1 cellular context compared by ENCODE assay signal in genomic region chr20:25173886-25174308, GRCh38.
A peak's percentile ranks its signal among the peaks of the same experiment; 100 is the strongest.
TF ChIP-seq lines count a peak whose summit lies in the region.

No MANE protein-coding gene starts in this region.

TF ChIP-seq in HepG2, 621 proteins besides CTCF, POLR2A, EP300 and RAD21 (continued from another document and continues in another):
- TF ChIP-seq, protein P1, sequence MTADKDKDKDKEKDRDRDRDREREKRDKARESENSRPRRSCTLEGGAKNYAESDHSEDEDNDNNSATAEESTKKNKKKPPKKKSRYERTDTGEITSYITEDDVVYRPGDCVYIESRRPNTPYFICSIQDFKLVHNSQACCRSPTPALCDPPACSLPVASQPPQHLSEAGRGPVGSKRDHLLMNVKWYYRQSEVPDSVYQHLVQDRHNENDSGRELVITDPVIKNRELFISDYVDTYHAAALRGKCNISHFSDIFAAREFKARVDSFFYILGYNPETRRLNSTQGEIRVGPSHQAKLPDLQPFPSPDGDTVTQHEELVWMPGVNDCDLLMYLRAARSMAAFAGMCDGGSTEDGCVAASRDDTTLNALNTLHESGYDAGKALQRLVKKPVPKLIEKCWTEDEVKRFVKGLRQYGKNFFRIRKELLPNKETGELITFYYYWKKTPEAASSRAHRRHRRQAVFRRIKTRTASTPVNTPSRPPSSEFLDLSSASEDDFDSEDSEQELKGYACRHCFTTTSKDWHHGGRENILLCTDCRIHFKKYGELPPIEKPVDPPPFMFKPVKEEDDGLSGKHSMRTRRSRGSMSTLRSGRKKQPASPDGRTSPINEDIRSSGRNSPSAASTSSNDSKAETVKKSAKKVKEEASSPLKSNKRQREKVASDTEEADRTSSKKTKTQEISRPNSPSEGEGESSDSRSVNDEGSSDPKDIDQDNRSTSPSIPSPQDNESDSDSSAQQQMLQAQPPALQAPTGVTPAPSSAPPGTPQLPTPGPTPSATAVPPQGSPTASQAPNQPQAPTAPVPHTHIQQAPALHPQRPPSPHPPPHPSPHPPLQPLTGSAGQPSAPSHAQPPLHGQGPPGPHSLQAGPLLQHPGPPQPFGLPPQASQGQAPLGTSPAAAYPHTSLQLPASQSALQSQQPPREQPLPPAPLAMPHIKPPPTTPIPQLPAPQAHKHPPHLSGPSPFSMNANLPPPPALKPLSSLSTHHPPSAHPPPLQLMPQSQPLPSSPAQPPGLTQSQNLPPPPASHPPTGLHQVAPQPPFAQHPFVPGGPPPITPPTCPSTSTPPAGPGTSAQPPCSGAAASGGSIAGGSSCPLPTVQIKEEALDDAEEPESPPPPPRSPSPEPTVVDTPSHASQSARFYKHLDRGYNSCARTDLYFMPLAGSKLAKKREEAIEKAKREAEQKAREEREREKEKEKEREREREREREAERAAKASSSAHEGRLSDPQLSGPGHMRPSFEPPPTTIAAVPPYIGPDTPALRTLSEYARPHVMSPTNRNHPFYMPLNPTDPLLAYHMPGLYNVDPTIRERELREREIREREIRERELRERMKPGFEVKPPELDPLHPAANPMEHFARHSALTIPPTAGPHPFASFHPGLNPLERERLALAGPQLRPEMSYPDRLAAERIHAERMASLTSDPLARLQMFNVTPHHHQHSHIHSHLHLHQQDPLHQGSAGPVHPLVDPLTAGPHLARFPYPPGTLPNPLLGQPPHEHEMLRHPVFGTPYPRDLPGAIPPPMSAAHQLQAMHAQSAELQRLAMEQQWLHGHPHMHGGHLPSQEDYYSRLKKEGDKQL (CRISPR knock-in tag; IDR thresholded peaks at IDR 0.05; ENCODE audit: low read depth): 0 out of 2 replicates have a peak, but pooled peaks have one; percentile 4
- no peak for TF ChIP-seq IKZF4 (CRISPR knock-in tag; IDR thresholded peaks at IDR 0.05; ENCODE audit: borderline replicate concordance, low read depth, not compliant biosample characterization)
- TF ChIP-seq, protein P2, sequence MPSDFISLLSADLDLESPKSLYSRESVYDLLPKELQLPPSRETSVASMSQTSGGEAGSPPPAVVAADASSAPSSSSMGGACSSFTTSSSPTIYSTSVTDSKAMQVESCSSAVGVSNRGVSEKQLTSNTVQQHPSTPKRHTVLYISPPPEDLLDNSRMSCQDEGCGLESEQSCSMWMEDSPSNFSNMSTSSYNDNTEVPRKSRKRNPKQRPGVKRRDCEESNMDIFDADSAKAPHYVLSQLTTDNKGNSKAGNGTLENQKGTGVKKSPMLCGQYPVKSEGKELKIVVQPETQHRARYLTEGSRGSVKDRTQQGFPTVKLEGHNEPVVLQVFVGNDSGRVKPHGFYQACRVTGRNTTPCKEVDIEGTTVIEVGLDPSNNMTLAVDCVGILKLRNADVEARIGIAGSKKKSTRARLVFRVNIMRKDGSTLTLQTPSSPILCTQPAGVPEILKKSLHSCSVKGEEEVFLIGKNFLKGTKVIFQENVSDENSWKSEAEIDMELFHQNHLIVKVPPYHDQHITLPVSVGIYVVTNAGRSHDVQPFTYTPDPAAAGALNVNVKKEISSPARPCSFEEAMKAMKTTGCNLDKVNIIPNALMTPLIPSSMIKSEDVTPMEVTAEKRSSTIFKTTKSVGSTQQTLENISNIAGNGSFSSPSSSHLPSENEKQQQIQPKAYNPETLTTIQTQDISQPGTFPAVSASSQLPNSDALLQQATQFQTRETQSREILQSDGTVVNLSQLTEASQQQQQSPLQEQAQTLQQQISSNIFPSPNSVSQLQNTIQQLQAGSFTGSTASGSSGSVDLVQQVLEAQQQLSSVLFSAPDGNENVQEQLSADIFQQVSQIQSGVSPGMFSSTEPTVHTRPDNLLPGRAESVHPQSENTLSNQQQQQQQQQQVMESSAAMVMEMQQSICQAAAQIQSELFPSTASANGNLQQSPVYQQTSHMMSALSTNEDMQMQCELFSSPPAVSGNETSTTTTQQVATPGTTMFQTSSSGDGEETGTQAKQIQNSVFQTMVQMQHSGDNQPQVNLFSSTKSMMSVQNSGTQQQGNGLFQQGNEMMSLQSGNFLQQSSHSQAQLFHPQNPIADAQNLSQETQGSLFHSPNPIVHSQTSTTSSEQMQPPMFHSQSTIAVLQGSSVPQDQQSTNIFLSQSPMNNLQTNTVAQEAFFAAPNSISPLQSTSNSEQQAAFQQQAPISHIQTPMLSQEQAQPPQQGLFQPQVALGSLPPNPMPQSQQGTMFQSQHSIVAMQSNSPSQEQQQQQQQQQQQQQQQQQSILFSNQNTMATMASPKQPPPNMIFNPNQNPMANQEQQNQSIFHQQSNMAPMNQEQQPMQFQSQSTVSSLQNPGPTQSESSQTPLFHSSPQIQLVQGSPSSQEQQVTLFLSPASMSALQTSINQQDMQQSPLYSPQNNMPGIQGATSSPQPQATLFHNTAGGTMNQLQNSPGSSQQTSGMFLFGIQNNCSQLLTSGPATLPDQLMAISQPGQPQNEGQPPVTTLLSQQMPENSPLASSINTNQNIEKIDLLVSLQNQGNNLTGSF (CRISPR knock-in tag; IDR thresholded peaks at IDR 0.05): no peak
- TF ChIP-seq DBP (CRISPR knock-in tag; IDR thresholded peaks at IDR 0.05; ENCODE audit: not compliant biosample characterization): no peak
- TF ChIP-seq ESRRA (CRISPR knock-in tag; IDR thresholded peaks at IDR 0.05; ENCODE audit: low read depth): peak; percentile 92
- TF ChIP-seq NR2F1 (CRISPR knock-in tag; IDR thresholded peaks at IDR 0.05): peak; percentile 94 to 99
- TF ChIP-seq ZNF10 (CRISPR knock-in tag; IDR thresholded peaks at IDR 0.05; ENCODE audit: borderline replicate concordance, low read depth): no peak
- no peak for TF ChIP-seq ZNF550 (CRISPR knock-in tag; IDR thresholded peaks at IDR 0.05; ENCODE audit: borderline replicate concordance)
- TF ChIP-seq NFE2L1 (CRISPR knock-in tag; IDR thresholded peaks at IDR 0.05; ENCODE audit: borderline replicate concordance): no peak
- TF ChIP-seq RAD51 (IDR thresholded peaks at IDR 0.05; ENCODE audit: borderline replicate concordance): no peak
- TF ChIP-seq ARHGAP35 (CRISPR knock-in tag; IDR thresholded peaks at IDR 0.05; ENCODE audit: borderline replicate concordance): no peak
- no peak for TF ChIP-seq GLMP (CRISPR knock-in tag; IDR thresholded peaks at IDR 0.05; ENCODE audit: borderline replicate concordance)
- peak; percentile 78 for TF ChIP-seq GATAD2A (CRISPR knock-in tag; IDR thresholded peaks at IDR 0.05)
- TF ChIP-seq NCOR1 (IDR thresholded peaks at IDR 0.05; ENCODE audit: borderline replicate concordance, low read length): peak; percentile 81; the same call in 1 of the 2 replicates
- no peak for TF ChIP-seq ZBTB3 (CRISPR knock-in tag; IDR thresholded peaks at IDR 0.05; ENCODE audit: borderline replicate concordance, low read depth)
- 0 out of 2 replicates have a peak, but pooled peaks have one; percentile 31 for TF ChIP-seq ZNF362 (CRISPR knock-in tag; IDR thresholded peaks at IDR 0.05; ENCODE audit: borderline replicate concordance)
- TF ChIP-seq, protein P3, sequence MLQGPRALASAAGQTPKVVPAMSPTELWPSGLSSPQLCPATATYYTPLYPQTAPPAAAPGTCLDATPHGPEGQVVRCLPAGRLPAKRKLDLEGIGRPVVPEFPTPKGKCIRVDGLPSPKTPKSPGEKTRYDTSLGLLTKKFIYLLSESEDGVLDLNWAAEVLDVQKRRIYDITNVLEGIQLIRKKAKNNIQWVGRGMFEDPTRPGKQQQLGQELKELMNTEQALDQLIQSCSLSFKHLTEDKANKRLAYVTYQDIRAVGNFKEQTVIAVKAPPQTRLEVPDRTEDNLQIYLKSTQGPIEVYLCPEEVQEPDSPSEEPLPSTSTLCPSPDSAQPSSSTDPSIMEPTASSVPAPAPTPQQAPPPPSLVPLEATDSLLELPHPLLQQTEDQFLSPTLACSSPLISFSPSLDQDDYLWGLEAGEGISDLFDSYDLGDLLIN (CRISPR knock-in tag; IDR thresholded peaks at IDR 0.05; ENCODE audit: borderline replicate concordance): no peak
- TF ChIP-seq, protein P4, sequence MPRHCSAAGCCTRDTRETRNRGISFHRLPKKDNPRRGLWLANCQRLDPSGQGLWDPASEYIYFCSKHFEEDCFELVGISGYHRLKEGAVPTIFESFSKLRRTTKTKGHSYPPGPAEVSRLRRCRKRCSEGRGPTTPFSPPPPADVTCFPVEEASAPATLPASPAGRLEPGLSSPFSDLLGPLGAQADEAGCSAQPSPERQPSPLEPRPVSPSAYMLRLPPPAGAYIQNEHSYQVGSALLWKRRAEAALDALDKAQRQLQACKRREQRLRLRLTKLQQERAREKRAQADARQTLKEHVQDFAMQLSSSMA (CRISPR knock-in tag; IDR thresholded peaks at IDR 0.05): no peak
- TF ChIP-seq ZNF713 (CRISPR knock-in tag; IDR thresholded peaks at IDR 0.05): no peak
- TF ChIP-seq ZNF232 (CRISPR knock-in tag; IDR thresholded peaks at IDR 0.05; ENCODE audit: borderline replicate concordance): 0 out of 2 replicates have a peak, but pooled peaks have one; percentile 60
- no peak for TF ChIP-seq ZFP36L1 (CRISPR knock-in tag; IDR thresholded peaks at IDR 0.05)
- TF ChIP-seq SAP130 (CRISPR knock-in tag; IDR thresholded peaks at IDR 0.05; ENCODE audit: low read depth): peak; percentile 79
- TF ChIP-seq ZNF20 (CRISPR knock-in tag; IDR thresholded peaks at IDR 0.05): no peak
- TF ChIP-seq, protein P5, sequence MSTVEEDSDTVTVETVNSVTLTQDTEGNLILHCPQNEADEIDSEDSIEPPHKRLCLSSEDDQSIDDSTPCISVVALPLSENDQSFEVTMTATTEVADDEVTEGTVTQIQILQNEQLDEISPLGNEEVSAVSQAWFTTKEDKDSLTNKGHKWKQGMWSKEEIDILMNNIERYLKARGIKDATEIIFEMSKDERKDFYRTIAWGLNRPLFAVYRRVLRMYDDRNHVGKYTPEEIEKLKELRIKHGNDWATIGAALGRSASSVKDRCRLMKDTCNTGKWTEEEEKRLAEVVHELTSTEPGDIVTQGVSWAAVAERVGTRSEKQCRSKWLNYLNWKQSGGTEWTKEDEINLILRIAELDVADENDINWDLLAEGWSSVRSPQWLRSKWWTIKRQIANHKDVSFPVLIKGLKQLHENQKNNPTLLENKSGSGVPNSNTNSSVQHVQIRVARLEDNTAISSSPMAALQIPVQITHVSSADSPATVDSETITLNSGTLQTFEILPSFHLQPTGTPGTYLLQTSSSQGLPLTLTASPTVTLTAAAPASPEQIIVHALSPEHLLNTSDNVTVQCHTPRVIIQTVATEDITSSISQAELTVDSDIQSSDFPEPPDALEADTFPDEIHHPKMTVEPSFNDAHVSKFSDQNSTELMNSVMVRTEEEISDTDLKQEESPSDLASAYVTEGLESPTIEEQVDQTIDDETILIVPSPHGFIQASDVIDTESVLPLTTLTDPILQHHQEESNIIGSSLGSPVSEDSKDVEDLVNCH (CRISPR knock-in tag; IDR thresholded peaks at IDR 0.05): no peak
- no peak for TF ChIP-seq SMAD9 (CRISPR knock-in tag; IDR thresholded peaks at IDR 0.05)
- TF ChIP-seq TCF7 (IDR thresholded peaks at IDR 0.05; ENCODE audit: low read depth): peak; percentile 78
- TF ChIP-seq ZNF878 (CRISPR knock-in tag; IDR thresholded peaks at IDR 0.05): no peak
- TF ChIP-seq ZNF850 (CRISPR knock-in tag; conservative IDR thresholded peaks at IDR 0.05): no peak
- no peak for TF ChIP-seq ZFP62 (CRISPR knock-in tag; IDR thresholded peaks at IDR 0.05)
- TF ChIP-seq ZNF510 (CRISPR knock-in tag; IDR thresholded peaks at IDR 0.05; ENCODE audit: low read depth): no peak
- TF ChIP-seq ZNF12 (CRISPR knock-in tag; IDR thresholded peaks at IDR 0.05): no peak; the same call in 1 of the 2 replicates
- peak; percentile 39; the same call in 1 of the 2 replicates for TF ChIP-seq RFX1 (IDR thresholded peaks at IDR 0.05)
- TF ChIP-seq PTBP1 (IDR thresholded peaks at IDR 0.05; ENCODE audit: low read depth, low read length, poor library complexity, severe bottlenecking): no peak
- no peak for TF ChIP-seq CHCHD3 (CRISPR knock-in tag; IDR thresholded peaks at IDR 0.05)
- TF ChIP-seq HNRNPL (IDR thresholded peaks at IDR 0.05; ENCODE audit: low read depth, low read length): no peak
- no peak for TF ChIP-seq RBM22 (optimal IDR thresholded peaks at IDR 0.05; ENCODE audit: low read length)
- peak; percentile 88 for TF ChIP-seq MIXL1 (CRISPR knock-in tag; IDR thresholded peaks at IDR 0.05)
- TF ChIP-seq YEATS4 (CRISPR knock-in tag; IDR thresholded peaks at IDR 0.05; ENCODE audit: borderline replicate concordance): 0 out of 2 replicates have a peak, but pooled peaks have one; percentile 29
- 0 out of 2 replicates have a peak, but pooled peaks have one; percentile 37 for TF ChIP-seq GABPB1 (CRISPR knock-in tag; IDR thresholded peaks at IDR 0.05)
- TF ChIP-seq CBFB (CRISPR knock-in tag; IDR thresholded peaks at IDR 0.05): peak; percentile 28; the same call in 1 of the 2 replicates
- TF ChIP-seq LCORL (IDR thresholded peaks at IDR 0.05): peak; percentile 70; the same call in 1 of the 2 replicates
- peak; percentile 80 for TF ChIP-seq LCORL (CRISPR knock-in tag; IDR thresholded peaks at IDR 0.05)
- TF ChIP-seq TAF1 (CRISPR knock-in tag; IDR thresholded peaks at IDR 0.05): no peak; the same call in 1 of the 2 replicates
- no peak for TF ChIP-seq ZZZ3 (CRISPR knock-in tag; IDR thresholded peaks at IDR 0.05; ENCODE audit: borderline replicate concordance)
- TF ChIP-seq POLR2AphosphoS2 (IDR thresholded peaks at IDR 0.05; ENCODE audit: low read depth, low read length): no peak
- no peak for TF ChIP-seq TP53 (CRISPR knock-in tag; conservative IDR thresholded peaks at IDR 0.05)
- no peak for TF ChIP-seq TEAD2 (CRISPR knock-in tag; IDR thresholded peaks at IDR 0.05)
- TF ChIP-seq SRY (CRISPR knock-in tag; IDR thresholded peaks at IDR 0.05): no peak
- TF ChIP-seq PLRG1 (conservative IDR thresholded peaks at IDR 0.05): no peak
- TF ChIP-seq MZF1 (CRISPR knock-in tag; IDR thresholded peaks at IDR 0.05; ENCODE audit: borderline replicate concordance): no peak
